9 cellular contexts compared by ENCODE assay signal in genomic region chr3:71585891-71586809, GRCh38. TPM values are rescaled to one million over a fixed set of nuclear protein-coding genes. Genes with fewer than 3 reads are reported as not detected.
DNase-seq lines count a peak whose midpoint lies in the region; ATAC-seq and TF ChIP-seq lines count a peak whose summit lies in the region.
"Had no signal": no experiment of that assay in that cellular context is flagged by ENCODE, and none has a peak within 500 bp of the region (broad histone marks: within the 10 kb centered on the region; RNA-seq: fewer than 3 reads in every experiment).

No MANE protein-coding gene starts in this region.

- H3K27me3 ChIP-seq in GM06990 (replicated peaks; ENCODE audit: control insufficient read depth, insufficient read depth, low read length) (peaks cover 1% of the 10 kb centered on the region), osteoblast (ENCODE audit: insufficient read depth, low read length) (no peaks in the 10 kb centered on the region)
- H3K27me3 ChIP-seq: SJSA1 had no signal

- H3K36me3 Mint-ChIP-seq in effector memory CD8-positive, alpha-beta T cell (ENCODE audit: insufficient read depth): peaks cover 30% of the 10 kb centered on the region

- no peaks in the 10 kb centered on the region for H4K20me1 ChIP-seq in osteoblast (ENCODE audit: insufficient read depth, low read length)

- peaks cover 44% of the 10 kb centered on the region for H3K79me2 ChIP-seq in osteoblast (ENCODE audit: insufficient read depth, low read length)

- H3K27ac Mint-ChIP-seq in effector memory CD8-positive, alpha-beta T cell: peak overlapping the region in 1 of 2 donors; percentile 12

- peaks cover 20 to 33% of the 10 kb centered on the region in 2 donors for H3K4me1 Mint-ChIP-seq in effector memory CD8-positive, alpha-beta T cell (ENCODE audit: low read depth in 2 of 2)

- H3K27me3 Mint-ChIP-seq in effector memory CD8-positive, alpha-beta T cell: no peaks in the 10 kb centered on the region

- H3K27ac ChIP-seq in osteoblast (ENCODE audit: low read depth, low read length): peak overlapping the region; percentile 85
- H3K27ac ChIP-seq: SJSA1 had no signal

- H3K4me3 ChIP-seq in GM06990 (replicated peaks; ENCODE audit: low read depth, low read length) (no peak overlapping the region), osteoblast (ENCODE audit: insufficient read depth, low read length) (peak overlapping the region; percentile 35)
- H3K4me3 ChIP-seq: SJSA1 had no signal

- no peaks in the 10 kb centered on the region for H3K36me3 ChIP-seq in GM06990 (ENCODE audit: control insufficient read depth, insufficient read depth, low read length)
- no peaks in the 10 kb centered on the region for H3K36me3 ChIP-seq in osteoblast (ENCODE audit: insufficient read depth, low read length)
- H3K36me3 ChIP-seq: SJSA1 had no signal

- H2AFZ ChIP-seq in osteoblast (ENCODE audit: low read length): no peak overlapping the region

- DNase-seq in AML-193 (lab: John Stamatoyannopoulos, UW): peak; percentile 67 to 82
- no peak for DNase-seq in GM06990 (ENCODE audit: extremely low read depth, insufficient read length)
- DNase-seq in RKO (ENCODE audit: low spot score): peak; percentile 66
- DNase-seq in effector memory CD8-positive, alpha-beta T cell: peak; percentile 18 to 30 (median 30)
- DNase-seq in osteoblast (ENCODE audit: insufficient read length, low spot score, missing footprints): no peak
- DNase-seq in NCI-H1436 treated with DMSO at 0.1 percent for 48 hours (lab: John Stamatoyannopoulos, UW): no peak

- H3K4me2 ChIP-seq in osteoblast (ENCODE audit: insufficient read depth, low read length): peak overlapping the region; percentile 95

- TF ChIP-seq CTCF in GM06990 (IDR thresholded peaks at IDR 0.05; ENCODE audit: insufficient read depth, low read length, poor library complexity, severe bottlenecking) (peak; percentile 58), osteoblast (IDR thresholded peaks at IDR 0.05; ENCODE audit: extremely low read depth, low read depth, low read length) (peak; percentile 71)

- no peaks in the 10 kb centered on the region for H3K9me3 ChIP-seq in osteoblast (ENCODE audit: low read depth, low read length)
- H3K9me3 ChIP-seq: SJSA1 had no signal

- no peak for ATAC-seq in effector memory CD8-positive, alpha-beta T cell (replicated peaks)
- ATAC-seq in GM21423 (IDR thresholded peaks at IDR 0.05; ENCODE audit: unreplicated experiment) (no peak), HG03135 (IDR thresholded peaks at IDR 0.05; ENCODE audit: unreplicated experiment) (no peak)

- H3K4me3 Mint-ChIP-seq in effector memory CD8-positive, alpha-beta T cell: no peak overlapping the region

- H3K4me1 ChIP-seq in osteoblast (ENCODE audit: insufficient read depth, low read length): peaks cover 35% of the 10 kb centered on the region

- H3K9me3 Mint-ChIP-seq in effector memory CD8-positive, alpha-beta T cell: no peaks in the 10 kb centered on the region

RNA-seq across cellular contexts. Expression of gene FOXP1, which starts 2.6 kb away (rescaled TPM):
- 195 and 228 TPM in 2 replicates for total RNA-seq in osteoblast

Comparison
In these comparisons a context has a peak if more than half of its experiments do, and no peak if none do; other contexts are left out.
1. DNase-seq: peak in AML-193 (2 of 2), RKO (single experiment) and effector memory CD8-positive, alpha-beta T cell (3 of 3); none in GM06990 (single experiment), osteoblast (single experiment) and NCI-H1436 treated with DMSO at 0.1 percent for 48 hours (single experiment).